ENCODE assay signal across 18 cellular contexts in genomic region chr5:150604010-150604409, GRCh38. TPM values are rescaled to one million over a fixed set of nuclear protein-coding genes. Genes with fewer than 3 reads are reported as not detected.
DNase-seq lines count a peak whose midpoint lies in the region; TF ChIP-seq lines count a peak whose summit lies in the region.
"Had no signal": no experiment of that assay in that cellular context is flagged by ENCODE, and none has a peak within 500 bp of the region (broad histone marks: within the 10 kb centered on the region; RNA-seq: fewer than 3 reads in every experiment).

No MANE protein-coding gene starts in this region.

- peaks cover 3% of the 10 kb centered on the region for H3K36me3 Mint-ChIP-seq in chondrocyte (ENCODE audit: low read depth)
- peaks cover 5% of the 10 kb centered on the region for H3K36me3 Mint-ChIP-seq in nephron (ENCODE audit: low read depth)

- peak overlapping the region; percentile 14 for H3K27ac Mint-ChIP-seq in chondrocyte (ENCODE audit: unreplicated experiment)
- H3K27ac Mint-ChIP-seq in nephron, result peak overlapping the region; percentile 54 to 79 (median 57)

- TF ChIP-seq EP300 in stomach (IDR thresholded peaks at IDR 0.05) (no peak), sigmoid colon (IDR thresholded peaks at IDR 0.05) (no peak)

- H3K27me3 ChIP-seq in left ventricle myocardium inferior (ENCODE audit: low read depth) (no peaks in the 10 kb centered on the region), stomach (no peaks in the 10 kb centered on the region), sigmoid colon (no peaks in the 10 kb centered on the region)

- H3K9me3 Mint-ChIP-seq in chondrocyte (ENCODE audit: low read depth), result no peaks in the 10 kb centered on the region
- no peaks in the 10 kb centered on the region for H3K9me3 Mint-ChIP-seq in nephron

- H3K4me3 Mint-ChIP-seq in chondrocyte (ENCODE audit: unreplicated experiment) (no peak overlapping the region), nephron (peak overlapping the region in 2 of 3 experiments; percentile 0 to 75)

- H3K4me1 Mint-ChIP-seq in chondrocyte (ENCODE audit: low read depth) (peaks cover 95% of the 10 kb centered on the region), nephron (peaks cover 77% of the 10 kb centered on the region)

- H3K9me3 ChIP-seq in left ventricle myocardium inferior (replicated peaks) (no peaks in the 10 kb centered on the region), stomach (no peaks in the 10 kb centered on the region), sigmoid colon (no peaks in the 10 kb centered on the region)

- H3K27me3 Mint-ChIP-seq in chondrocyte (ENCODE audit: low read depth), result no peaks in the 10 kb centered on the region
- no peaks in the 10 kb centered on the region for H3K27me3 Mint-ChIP-seq in nephron (ENCODE audit: low read depth)

- H3K4me1 ChIP-seq in left ventricle myocardium inferior, result peaks cover 81% of the 10 kb centered on the region
- peaks cover 21 to 51% (median 40%) of the 10 kb centered on the region in 4 donors for H3K4me1 ChIP-seq in stomach
- peaks cover 0 to 23% (median 18%) of the 10 kb centered on the region in 4 donors for H3K4me1 ChIP-seq in sigmoid colon

- 82 to 89% (median 86%) methylated on average over 4 of the region's 4 CpGs for WGBS in stomach, 5 donors
- WGBS in sigmoid colon, 2 donors, result 90 to 95% methylated on average over 4 of the region's 4 CpGs

- H3K36me3 ChIP-seq in left ventricle myocardium inferior (no peaks in the 10 kb centered on the region), stomach (no peaks in the 10 kb centered on the region), sigmoid colon (no peaks in the 10 kb centered on the region)

- TF ChIP-seq CTCF in chondrocyte (IDR thresholded peaks at IDR 0.05), result no peak
- no peak for TF ChIP-seq CTCF in left ventricle myocardium inferior (IDR thresholded peaks at IDR 0.05; ENCODE audit: borderline replicate concordance)
- no peak for TF ChIP-seq CTCF in nephron (IDR thresholded peaks at IDR 0.05; ENCODE audit: unreplicated experiment in 3 of 3)
- TF ChIP-seq CTCF in stomach (IDR thresholded peaks at IDR 0.05), result no peak
- TF ChIP-seq CTCF in sigmoid colon (IDR thresholded peaks at IDR 0.05), result no peak

- TF ChIP-seq POLR2A in stomach (IDR thresholded peaks at IDR 0.05), result no peak
- TF ChIP-seq POLR2A in sigmoid colon (IDR thresholded peaks at IDR 0.05), result no peak

- no peak overlapping the region for H3K4me3 ChIP-seq in left ventricle myocardium inferior
- H3K4me3 ChIP-seq in stomach, result no peak overlapping the region
- H3K4me3 ChIP-seq in sigmoid colon, result no peak overlapping the region

- peak overlapping the region; percentile 90 for H3K27ac ChIP-seq in left ventricle myocardium inferior (replicated peaks)
- H3K27ac ChIP-seq in stomach, result peak overlapping the region; percentile 5 to 79 (median 19)
- no peak overlapping the region for H3K27ac ChIP-seq in sigmoid colon
- H3K27ac ChIP-seq: C4-2B had no signal

- DNase-seq in chondrocyte (ENCODE audit: low spot score), result no peak
- peak; percentile 14 for DNase-seq in left ventricle myocardium inferior
- DNase-seq in stomach, result no peak
- DNase-seq in activated naive CD4-positive, alpha-beta T cell treated with anti-CD3 and anti-CD28 coated beads, Interleukin-2, amount 50 U/mL, for 16 hours, result no peak
- no peak for DNase-seq in NCI-H1436 treated with DMSO at 0.1 percent for 48 hours (lab: John Stamatoyannopoulos, UW)
- no peak for DNase-seq in activated CD4-positive, CD25-positive, alpha-beta regulatory T cell (lab: John Stamatoyannopoulos, UW)
- DNase-seq in sigmoid colon, result no peak
- DNase-seq: DND-41, GOT3, KBM-7, MV-4-11, NCI-H1436, NCI-H2081, NCI-H510A, NCI-H774, PC-3 had no signal

- intact Hi-C loops in left ventricle myocardium inferior (cut with micrococcal nuclease), result no loop called here
- intact Hi-C loops in stomach (cut with DNase I; ENCODE audit: low total_unique reads), result no loop called here
- intact Hi-C loops in sigmoid colon (cut with DNase I), result no loop called here

RNA-seq across cellular contexts. Expression of gene SYNPO, which starts 36.5 kb away (rescaled TPM):
- total RNA-seq in chondrocyte, result 156 to 198 TPM (median 195 TPM) in 3 replicates
- 715 TPM for total RNA-seq in left ventricle myocardium inferior
- total RNA-seq in stomach, result 10 to 100 TPM in 3 of 5 donors, 1 to 10 TPM in 2; 3.7 to 52.7 (median 20.1) TPM
- 10 to 100 TPM; 12.6 to 42.3 (median 23.2) TPM for polyA plus RNA-seq in stomach
- 10 to 100 TPM in 2 of 4 donors, 1 to 10 TPM in 2; 7.1 to 23.5 (median 11.1) TPM for total RNA-seq in sigmoid colon
- 10 to 100 TPM; 18.6 to 30.1 (median 28.9) TPM for polyA plus RNA-seq in sigmoid colon

RNA-seq across cellular contexts. Expression of gene MYOZ3, which starts 57.0 kb away (rescaled TPM):
- total RNA-seq in chondrocyte, result 1.9 to 3.3 TPM (median 2.0 TPM) in 3 replicates
- 6.2 TPM for total RNA-seq in left ventricle myocardium inferior
- total RNA-seq in stomach, result under 1 TPM in 1 of 5 donors, not detected in 4; 0.55 TPM
- polyA plus RNA-seq in stomach, result 1 to 10 TPM in 1 of 3 donors, under 1 TPM in 2; 0.23 to 1.8 (median 0.50) TPM
- total RNA-seq in sigmoid colon, result under 1 TPM in 2 of 4 donors, not detected in 2; 0.33 to 0.55 TPM
- polyA plus RNA-seq in sigmoid colon, result under 1 TPM; 0.16 to 0.92 (median 0.60) TPM
- total RNA-seq: PC-3 had no signal

Comparison
In these comparisons a context has a peak if more than half of its experiments do, and no peak if none do; other contexts are left out.
1. H3K27ac ChIP-seq: peak in left ventricle myocardium inferior (single experiment) and stomach (5 of 5); none in sigmoid colon (0 of 4).